17 cellular contexts compared by ENCODE assay signal in the genomic region with DNA sequence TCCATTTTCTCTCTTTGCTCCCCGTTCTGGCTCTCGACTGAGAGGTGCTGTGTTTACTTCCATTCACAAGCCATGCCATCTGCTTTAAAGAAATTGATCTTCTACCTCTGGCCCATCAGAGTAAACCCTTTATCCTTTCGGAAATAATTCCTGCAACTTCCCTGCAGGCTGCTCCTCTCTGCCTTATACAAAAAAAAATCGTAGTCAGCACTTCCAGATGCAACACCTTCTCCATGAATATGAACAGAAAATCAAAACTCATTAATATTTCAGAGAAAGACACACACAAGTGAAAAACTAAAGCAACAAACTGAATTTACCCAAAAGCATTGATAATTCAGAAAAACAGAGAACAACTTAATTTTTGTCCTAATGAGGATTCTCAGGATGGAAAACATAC.
"Had no signal": no experiment of that assay in that cellular context is flagged by ENCODE, and none has a peak within 500 bp of the region (broad histone marks: within the 10 kb centered on the region; RNA-seq: fewer than 3 reads in every experiment).

No MANE protein-coding gene starts in this region.

- ATAC-seq: K562 had no signal

- H3K36me3 ChIP-seq: SJSA1 had no signal

- H3K4me2 ChIP-seq: KMS-11 had no signal

- H3K4me3 ChIP-seq: K562, SJSA1, SK-N-MC had no signal

- H3K4me1 ChIP-seq: SJSA1 had no signal

- H3K9me3 ChIP-seq: SJSA1 had no signal

- DNase-seq: Kasumi-1, MM.1S, NCI-H1092 treated with DMSO at 0.1 percent for 48 hours, NCI-H1436, NCI-H187, NCI-H2029, NCI-H2081 treated with DMSO at 0.1 percent for 48 hours, NCI-H2227 treated with DMSO at 0.1 percent for 48 hours, NCI-H526, Right ventricle myocardium superior, RPMI8226, SIG-M5 had no signal

- H3K9ac ChIP-seq: KMS-11 had no signal

- H3K27ac ChIP-seq: KMS-11, SJSA1, SK-N-MC had no signal

- FAIRE-seq: K562, RCC 7860 had no signal

- H3K27me3 ChIP-seq: SJSA1 had no signal
